In the genomic region with DNA sequence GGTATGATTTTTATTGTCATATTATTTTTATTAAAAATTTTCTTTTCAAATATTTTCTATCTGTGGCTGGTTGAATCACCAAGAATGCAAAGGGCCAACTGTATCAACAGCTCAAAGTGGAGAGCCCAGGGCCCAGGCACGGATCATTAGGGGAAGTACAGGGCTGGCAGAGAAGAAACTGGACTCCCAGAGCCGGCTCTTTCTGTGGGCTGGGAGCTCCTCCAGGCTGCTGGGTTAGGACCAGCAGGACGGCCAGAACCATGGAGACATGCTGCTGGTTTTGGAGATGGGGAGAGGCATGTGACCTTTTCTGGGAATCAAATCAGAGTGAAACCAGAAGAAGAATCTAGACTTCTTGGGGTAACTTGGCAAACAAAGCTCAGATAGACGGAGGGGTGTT, we compare ENCODE assay signal across 15 cellular contexts.
DNase-seq lines count a peak whose midpoint lies in the region; ATAC-seq and TF ChIP-seq lines count a peak whose summit lies in the region.
"Had no signal": no experiment of that assay in that cellular context is flagged by ENCODE, and none has a peak within 500 bp of the region (broad histone marks: within the 10 kb centered on the region; RNA-seq: fewer than 3 reads in every experiment).

No MANE protein-coding gene starts in this region.

- H3K9me3 ChIP-seq in esophagus muscularis mucosa (no peaks in the 10 kb centered on the region), lower lobe of right lung (no peaks in the 10 kb centered on the region)
- H3K9me3 ChIP-seq: suprapubic skin had no signal

- intact Hi-C loops in esophagus muscularis mucosa (cut with DNase I): loop anchor here (5.0 kb wide), 1 partner anchor 216 kb away; no protein-coding TSS in a partner anchor
- intact Hi-C loops in lower lobe of right lung (cut with DNase I): no loop called here

- no peak for TF ChIP-seq EP300 in esophagus muscularis mucosa (IDR thresholded peaks at IDR 0.05)

- ATAC-seq in lower lobe of right lung: peak; percentile 39 to 45
- ATAC-seq in GM21576 (IDR thresholded peaks at IDR 0.05; ENCODE audit: unreplicated experiment): no peak
- no peak for ATAC-seq in HG02763 (IDR thresholded peaks at IDR 0.05; ENCODE audit: unreplicated experiment)
- ATAC-seq: K562 had no signal

- 49% methylated on average over 4 of the region's 4 CpGs for WGBS in esophagus muscularis mucosa

- H3K36me3 ChIP-seq in esophagus muscularis mucosa (no peaks in the 10 kb centered on the region), lower lobe of right lung (no peaks in the 10 kb centered on the region)
- H3K36me3 ChIP-seq: suprapubic skin had no signal

- no peaks in the 10 kb centered on the region for H3K27me3 ChIP-seq in esophagus muscularis mucosa
- no peaks in the 10 kb centered on the region for H3K27me3 ChIP-seq in lower lobe of right lung (ENCODE audit: low read depth)
- H3K27me3 ChIP-seq: suprapubic skin had no signal

- TF ChIP-seq POLR2A in esophagus muscularis mucosa (IDR thresholded peaks at IDR 0.05; ENCODE audit: low read depth): no peak

- peak overlapping the region; percentile 49 to 86 (median 72) for H3K27ac ChIP-seq in esophagus muscularis mucosa (replicated peaks in 1 of 4)
- no peak overlapping the region for H3K27ac ChIP-seq in lower lobe of right lung
- H3K27ac ChIP-seq: suprapubic skin had no signal

- H3K4me1 ChIP-seq in esophagus muscularis mucosa (peaks cover 34 to 55% (median 42%) of the 10 kb centered on the region in 4 donors), lower lobe of right lung (no peaks in the 10 kb centered on the region)

- H3K4me3 ChIP-seq in esophagus muscularis mucosa (no peak overlapping the region), lower lobe of right lung (no peak overlapping the region)
- H3K4me3 ChIP-seq: K562, suprapubic skin had no signal

- DNase-seq in NCI-H526 (lab: John Stamatoyannopoulos, UW) (peak; percentile 19 to 34), NCI-H526 treated with DMSO at 0.1 percent for 48 hours (lab: John Stamatoyannopoulos, UW) (no peak), esophagus muscularis mucosa (ENCODE audit: extremely low spot score) (no peak), lower lobe of right lung (no peak), T-helper 9 cell (no peak)
- DNase-seq in stimulated activated CD4-positive, alpha-beta T cell treated with anti-CD3 and anti-CD28 coated beads, Interleukin-4, amount 100 ng/mL, for 1 hour: no peak
- DNase-seq: activated CD4-positive, alpha-beta T cell treated with anti-CD3 and anti-CD28 coated beads, Interleukin-2, amount 10 ng/mL, durations not matched to agents 7 days and 5 days; activated naive CD4-positive, alpha-beta T cell treated with anti-CD3 and anti-CD28 coated beads for 36 hours; DMS53; NCI-H2029 treated with DMSO at 0.1 percent for 48 hours; NK-92 treated with Interleukin-12 subunit alpha and Interleukin-12 subunit beta, amount 100 ng/mL, for 24 hours had no signal

- TF ChIP-seq CTCF in esophagus muscularis mucosa (IDR thresholded peaks at IDR 0.05) (peak; percentile 60 to 74 (median 61)), lower lobe of right lung (IDR thresholded peaks at IDR 0.05) (no peak)

Comparison
In these comparisons a context has a peak if more than half of its experiments do, and no peak if none do; other contexts are left out.
1. DNase-seq: peak in NCI-H526 (2 of 2); none in NCI-H526 treated with DMSO at 0.1 percent for 48 hours (single experiment), esophagus muscularis mucosa (single experiment), lower lobe of right lung (single experiment), T-helper 9 cell (single experiment) and stimulated activated CD4-positive, alpha-beta T cell treated with anti-CD3 and anti-CD28 coated beads, Interleukin-4, amount 100 ng/mL, for 1 hour (single experiment).
2. ATAC-seq: peak in lower lobe of right lung (2 of 2); none in GM21576 (single experiment) and HG02763 (single experiment).